ENCODE assay signal across 18 cellular contexts in genomic region chr9:89722712-89723111, GRCh38.
DNase-seq lines count a peak whose midpoint lies in the region; ATAC-seq and TF ChIP-seq lines count a peak whose summit lies in the region.
"Had no signal": no experiment of that assay in that cellular context is flagged by ENCODE, and none has a peak within 500 bp of the region (broad histone marks: within the 10 kb centered on the region; RNA-seq: fewer than 3 reads in every experiment).

No MANE protein-coding gene starts in this region.

- H4K20me1 ChIP-seq in SK-N-SH (ENCODE audit: insufficient read depth): no peaks in the 10 kb centered on the region
- H4K20me1 ChIP-seq: BLaER1 had no signal

- H3K79me2 ChIP-seq in SK-N-SH (ENCODE audit: insufficient read depth): no peaks in the 10 kb centered on the region

- peaks cover 2% of the 10 kb centered on the region for H3K27me3 Mint-ChIP-seq in activated naive CD8-positive, alpha-beta T cell treated with anti-CD3 and anti-CD28 coated beads, Interleukin-2, amount 10 ng/mL, durations not matched to agents 7 days and 5 days
- no peaks in the 10 kb centered on the region for H3K27me3 Mint-ChIP-seq in activated naive CD8-positive, alpha-beta T cell treated with anti-CD3 and anti-CD28 coated beads for 36 hours

- ATAC-seq in activated naive CD8-positive, alpha-beta T cell treated with anti-CD3 and anti-CD28 coated beads, Interleukin-2, amount 10 ng/mL, durations not matched to agents 7 days and 5 days (ENCODE audit: low read depth): no peak
- ATAC-seq: GM12878, HepG2 had no signal

- no peaks in the 10 kb centered on the region for H3K27me3 ChIP-seq in WERI-Rb-1 (ENCODE audit: insufficient read depth, low read depth, severe bottlenecking)
- H3K27me3 ChIP-seq in SK-N-SH (ENCODE audit: insufficient read depth): no peaks in the 10 kb centered on the region
- H3K27me3 ChIP-seq: BLaER1 had no signal

- H3K9ac ChIP-seq in SK-N-SH: no peak overlapping the region
- H3K9ac ChIP-seq: BLaER1 had no signal

- H3F3A ChIP-seq in SK-N-SH (replicated peaks; ENCODE audit: insufficient read depth): no peaks in the 10 kb centered on the region

- 58% methylated on average over 6 of the region's 6 CpGs for WGBS in SK-N-SH (ENCODE audit: low lambda C conversion rate)

- H2AFZ ChIP-seq in SK-N-SH (ENCODE audit: low read depth): no peak overlapping the region

- H3K4me3 Mint-ChIP-seq in activated naive CD8-positive, alpha-beta T cell treated with anti-CD3 and anti-CD28 coated beads, Interleukin-2, amount 10 ng/mL, durations not matched to agents 7 days and 5 days: no peak overlapping the region
- H3K4me3 Mint-ChIP-seq in activated naive CD8-positive, alpha-beta T cell treated with anti-CD3 and anti-CD28 coated beads for 36 hours: no peak overlapping the region
- H3K4me3 Mint-ChIP-seq: CD14-positive monocyte; CD4-positive, alpha-beta memory T cell; H9 had no signal

- H3K4me1 ChIP-seq in SK-N-SH (ENCODE audit: control insufficient read depth in 1 of 2, insufficient read depth in 2 of 2, low read depth in 1 of 2, low read length in 1 of 2): peaks cover 0 to 5% of the 10 kb centered on the region in 2 experiments; a peak in 1 of 4 replicates

- no peak for TF ChIP-seq EP300 in SK-N-SH (IDR thresholded peaks at IDR 0.05; ENCODE audit: borderline replicate concordance in 1 of 2, low read depth in 1 of 2, low read length in 1 of 2)

- H3K9me3 ChIP-seq in WERI-Rb-1 (ENCODE audit: severe bottlenecking): no peaks in the 10 kb centered on the region
- no peaks in the 10 kb centered on the region for H3K9me3 ChIP-seq in SK-N-SH
- H3K9me3 ChIP-seq: BLaER1 had no signal

- H3K27ac Mint-ChIP-seq in activated naive CD8-positive, alpha-beta T cell treated with anti-CD3 and anti-CD28 coated beads, Interleukin-2, amount 10 ng/mL, durations not matched to agents 7 days and 5 days: no peak overlapping the region
- no peak overlapping the region for H3K27ac Mint-ChIP-seq in activated naive CD8-positive, alpha-beta T cell treated with anti-CD3 and anti-CD28 coated beads for 36 hours
- H3K27ac Mint-ChIP-seq: CD14-positive monocyte; CD4-positive, alpha-beta memory T cell had no signal

- no peaks in the 10 kb centered on the region for H3K36me3 ChIP-seq in WERI-Rb-1
- no peaks in the 10 kb centered on the region for H3K36me3 ChIP-seq in SK-N-SH (replicated peaks in 1 of 2; ENCODE audit: control insufficient read depth in 1 of 2, insufficient read depth in 2 of 2, low read length in 1 of 2)
- H3K36me3 ChIP-seq: BLaER1 had no signal

- POLR2A ChIA-PET in activated naive CD8-positive, alpha-beta T cell treated with anti-CD3 and anti-CD28 coated beads, Interleukin-2, amount 10 ng/mL, durations not matched to agents 7 days and 5 days (lab: Charles Lee): interaction anchor here (1.2 kb wide), 1 partner anchor 118 kb away, joined by 3 read pairs; the partner anchor contains the start of gene GADD45G
- POLR2A ChIA-PET in SK-N-SH (lab: Yijun Ruan, JAX): no interaction called here

- H3K36me3 Mint-ChIP-seq in activated naive CD8-positive, alpha-beta T cell treated with anti-CD3 and anti-CD28 coated beads, Interleukin-2, amount 10 ng/mL, durations not matched to agents 7 days and 5 days: peaks cover 10% of the 10 kb centered on the region
- peaks cover 3% of the 10 kb centered on the region for H3K36me3 Mint-ChIP-seq in activated naive CD8-positive, alpha-beta T cell treated with anti-CD3 and anti-CD28 coated beads for 36 hours
- H3K36me3 Mint-ChIP-seq: CD14-positive monocyte; CD4-positive, alpha-beta memory T cell had no signal

- no peaks in the 10 kb centered on the region for H3K9me2 ChIP-seq in SK-N-SH

- TF ChIP-seq RAD21 in SK-N-SH (IDR thresholded peaks at IDR 0.05; ENCODE audit: low read length): no peak

- H3K4me2 ChIP-seq in SK-N-SH: no peak overlapping the region

- peaks cover 3% of the 10 kb centered on the region for H3K9me3 Mint-ChIP-seq in activated naive CD8-positive, alpha-beta T cell treated with anti-CD3 and anti-CD28 coated beads, Interleukin-2, amount 10 ng/mL, durations not matched to agents 7 days and 5 days
- peaks cover 4% of the 10 kb centered on the region for H3K9me3 Mint-ChIP-seq in activated naive CD8-positive, alpha-beta T cell treated with anti-CD3 and anti-CD28 coated beads for 36 hours
- H3K9me3 Mint-ChIP-seq: H9 had no signal

- CTCF ChIA-PET in SK-N-SH (lab: Yijun Ruan, JAX): interaction anchor here (0.6 to 1.3 kb wide), 3 partner anchors 10 to 107 kb away, joined by 3 to 4 read pairs (median 4); no protein-coding TSS in a partner anchor

- H3K4me3 ChIP-seq in WERI-Rb-1 (ENCODE audit: low read depth, low read length) (no peak overlapping the region), SK-N-SH (ENCODE audit: low read depth in 2 of 2, low read length in 1 of 2) (no peak overlapping the region)
- H3K4me3 ChIP-seq: BLaER1, GM12878 had no signal

- peak; percentile 4 for DNase-seq in activated naive CD8-positive, alpha-beta T cell treated with anti-CD3 and anti-CD28 coated beads, Interleukin-2, amount 10 ng/mL, durations not matched to agents 7 days and 5 days
- DNase-seq in activated naive CD8-positive, alpha-beta T cell treated with anti-CD3 and anti-CD28 coated beads for 36 hours: no peak
- DNase-seq in NCI-H524 treated with DMSO at 0.1 percent for 48 hours (lab: John Stamatoyannopoulos, UW) (peak; percentile 46), WERI-Rb-1 (peak; percentile 79), substantia nigra (lab: John Stamatoyannopoulos, UW) (no peak), SK-N-SH (no peak)
- no peak for DNase-seq in stimulated activated CD4-positive, alpha-beta T cell treated with anti-CD3 and anti-CD28 coated beads, Interleukin-4, amount 100 ng/mL, for 1 hour
- DNase-seq: 8988T; CD4-positive, alpha-beta memory T cell; DMS 273 treated with DMSO at 0.1 percent for 48 hours; DMS53; DND-41; EL; H9 had no signal

- peak overlapping the region; percentile 80 for H3K27ac ChIP-seq in WERI-Rb-1
- no peak overlapping the region for H3K27ac ChIP-seq in substantia nigra (ENCODE audit: low read depth, low read length, poor library complexity, severe bottlenecking)
- no peak overlapping the region for H3K27ac ChIP-seq in SK-N-SH (ENCODE audit: low read depth in 2 of 2, low read length in 1 of 2)

- H3K4me1 Mint-ChIP-seq in activated naive CD8-positive, alpha-beta T cell treated with anti-CD3 and anti-CD28 coated beads, Interleukin-2, amount 10 ng/mL, durations not matched to agents 7 days and 5 days: peaks cover 17% of the 10 kb centered on the region
- H3K4me1 Mint-ChIP-seq in activated naive CD8-positive, alpha-beta T cell treated with anti-CD3 and anti-CD28 coated beads for 36 hours: peaks cover 2% of the 10 kb centered on the region
- H3K4me1 Mint-ChIP-seq: CD4-positive, alpha-beta memory T cell had no signal

- TF ChIP-seq CTCF in WERI-Rb-1 (IDR thresholded peaks at IDR 0.05; ENCODE audit: low read depth, low read length): no peak
- no peak for TF ChIP-seq CTCF in SK-N-SH (IDR thresholded peaks at IDR 0.05)

TF ChIP-seq in SK-N-SH, 30 proteins besides CTCF, POLR2A, EP300 and RAD21:
- no peak for TF ChIP-seq ZBTB33 (IDR thresholded peaks at IDR 0.05; ENCODE audit: borderline replicate concordance, low read depth)
- no peak for TF ChIP-seq RXRA (IDR thresholded peaks at IDR 0.05; ENCODE audit: borderline replicate concordance, low read depth)
- no peak for TF ChIP-seq SIN3A (IDR thresholded peaks at IDR 0.05; ENCODE audit: borderline replicate concordance, low read depth, low read length)
- no peak for TF ChIP-seq FOXM1 (IDR thresholded peaks at IDR 0.05; ENCODE audit: low read depth)
- no peak for TF ChIP-seq NRF1 (IDR thresholded peaks at IDR 0.05; ENCODE audit: low read depth, low read length)
- no peak for TF ChIP-seq CHD2 (IDR thresholded peaks at IDR 0.05; ENCODE audit: low read length, partially characterized antibody)
- no peak for TF ChIP-seq GABPA (IDR thresholded peaks at IDR 0.05; ENCODE audit: low read depth)
- no peak for TF ChIP-seq TEAD4 (IDR thresholded peaks at IDR 0.05; ENCODE audit: borderline replicate concordance, insufficient read depth)
- TF ChIP-seq GATA2 (CRISPR knock-in tag; IDR thresholded peaks at IDR 0.05): no peak
- no peak for TF ChIP-seq TAF1 (IDR thresholded peaks at IDR 0.05; ENCODE audit: borderline replicate concordance, low read depth, low read length)
- no peak for TF ChIP-seq FOXJ3 (CRISPR knock-in tag; IDR thresholded peaks at IDR 0.05)
- no peak for TF ChIP-seq YY1 (IDR thresholded peaks at IDR 0.05; ENCODE audit: low read depth)
- no peak for TF ChIP-seq RFX5 (IDR thresholded peaks at IDR 0.05; ENCODE audit: low read length)
- no peak for TF ChIP-seq SMC3 (IDR thresholded peaks at IDR 0.05; ENCODE audit: low read depth, low read length)
TF ChIP-seq in SK-N-SH: peak in this region for 0.

Comparison
In these comparisons a context has a peak if more than half of its experiments do, and no peak if none do; other contexts are left out.
1. DNase-seq: peak in activated naive CD8-positive, alpha-beta T cell treated with anti-CD3 and anti-CD28 coated beads, Interleukin-2, amount 10 ng/mL, durations not matched to agents 7 days and 5 days (single experiment), NCI-H524 treated with DMSO at 0.1 percent for 48 hours (single experiment) and WERI-Rb-1 (single experiment); none in activated naive CD8-positive, alpha-beta T cell treated with anti-CD3 and anti-CD28 coated beads for 36 hours (single experiment), substantia nigra (0 of 49), stimulated activated CD4-positive, alpha-beta T cell treated with anti-CD3 and anti-CD28 coated beads, Interleukin-4, amount 100 ng/mL, for 1 hour (single experiment) and SK-N-SH (single experiment).